ENCODE assay signal across 9 cellular contexts in the genomic region with DNA sequence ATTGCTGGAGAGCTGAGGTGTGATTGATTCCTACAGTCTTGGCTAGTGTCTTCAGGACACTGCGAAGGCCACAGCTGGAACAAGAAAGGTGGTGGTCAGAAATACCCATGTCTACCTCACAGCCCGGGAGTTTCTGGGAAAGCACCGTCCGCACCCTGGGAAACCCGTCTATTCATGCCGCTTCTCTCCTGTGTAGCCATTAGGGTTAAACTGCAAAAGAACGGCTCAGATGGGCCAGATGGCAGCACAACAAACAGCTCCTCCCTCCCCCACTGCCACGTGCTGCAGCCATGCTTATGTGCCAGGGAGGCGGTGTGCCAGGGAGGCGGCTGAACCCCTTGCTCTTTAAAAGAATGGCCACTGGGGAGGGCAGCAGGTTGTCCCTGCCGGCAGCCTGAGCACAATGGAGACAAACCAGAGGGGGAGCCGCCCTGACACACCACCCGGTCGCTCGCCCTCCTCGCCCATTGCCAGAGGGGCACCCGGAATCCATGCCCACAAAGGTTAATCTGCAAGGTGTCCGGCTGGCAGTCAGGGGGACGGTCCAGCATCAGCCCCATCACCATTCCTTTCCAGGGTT.
DNase-seq lines count a peak whose midpoint lies in the region; ATAC-seq, FAIRE-seq and TF ChIP-seq lines count a peak whose summit lies in the region.
"Had no signal": no experiment of that assay in that cellular context is flagged by ENCODE, and none has a peak within 500 bp of the region (broad histone marks: within the 10 kb centered on the region; RNA-seq: fewer than 3 reads in every experiment).

No MANE protein-coding gene starts in this region.

- DNase-seq in AG04450 (ENCODE audit: low read depth, low spot score) (no peak), GM19239 (ENCODE audit: insufficient read length, low spot score) (no peak), NCI-H82 (lab: John Stamatoyannopoulos, UW) (peak; percentile 85), brain microvascular endothelial cell (no peak), kidney (peak; percentile 84), spleen (peak; percentile 84), KBM-7 (no peak)

- H3K27ac ChIP-seq in AG04450 (ENCODE audit: low read depth, low read length) (no peak overlapping the region), brain microvascular endothelial cell (no peak overlapping the region), kidney (ENCODE audit: low read depth in 2 of 2, low read length in 2 of 2) (peak overlapping the region; percentile 7 to 51), spleen (peak overlapping the region in 6 of 8 donors; percentile 14 to 79 (median 62))

- POLR2A ChIA-PET in AG04450 (lab: Yijun Ruan, JAX) = no interaction called here

- no peaks in the 10 kb centered on the region for H3K36me3 ChIP-seq in brain microvascular endothelial cell (replicated peaks)
- H3K36me3 ChIP-seq in kidney (ENCODE audit: control insufficient read depth in 1 of 2, insufficient read depth in 2 of 2, low read length in 2 of 2) = no peaks in the 10 kb centered on the region
- H3K36me3 ChIP-seq in spleen = no peaks in the 10 kb centered on the region

- FAIRE-seq in GM19239 (lab: Jason Lieb, UNC) (peak; percentile 78), kidney (lab: Jason Lieb, UNC) (no peak)
- FAIRE-seq: islet of Langerhans had no signal

- H3K9me3 ChIP-seq in AG04450 (ENCODE audit: control insufficient read depth, insufficient read depth, low read length) (no peaks in the 10 kb centered on the region), kidney (ENCODE audit: control insufficient read depth in 1 of 2, low read length in 2 of 2) (no peaks in the 10 kb centered on the region), spleen (no peaks in the 10 kb centered on the region)

- TF ChIP-seq CTCF in AG04450 (IDR thresholded peaks at IDR 0.05; ENCODE audit: low read depth, low read length) (no peak), brain microvascular endothelial cell (IDR thresholded peaks at IDR 0.05; ENCODE audit: low read depth, low read length, missing control alignments) (no peak), kidney (IDR thresholded peaks at IDR 0.05; ENCODE audit: borderline replicate concordance, extremely low read depth, insufficient read depth) (no peak), spleen (IDR thresholded peaks at IDR 0.05 in 8 of 11, conservative IDR thresholded peaks at IDR 0.05 in 3 of 11) (peak in 1 of 11 experiments; percentile 8)

- CTCF ChIA-PET in AG04450 (lab: Charles Lee) = interaction anchor here (0.8 to 2.7 kb wide), 4 partner anchors 9 to 466 kb away, joined by 3 to 22 read pairs (median 3); no protein-coding TSS in a partner anchor

- ATAC-seq in HG02610 (IDR thresholded peaks at IDR 0.05; ENCODE audit: unreplicated experiment) = no peak

- H3K4me3 ChIP-seq in AG04450 (ENCODE audit: low read depth, low read length) (peak overlapping the region; percentile 56), brain microvascular endothelial cell (ENCODE audit: low read depth, low read length) (peak overlapping the region; percentile 56), kidney (ENCODE audit: low read length in 2 of 2) (peak overlapping the region; percentile 49 to 66), spleen (peak overlapping the region in 6 of 8 donors; percentile 6 to 60 (median 24))

- no peak for TF ChIP-seq POLR2A in spleen (IDR thresholded peaks at IDR 0.05)

- WGBS in spleen, 5 donors = 46 to 65% (median 50%) methylated on average over 14 to 19 of the region's 19 CpGs

- in situ Hi-C loops in brain microvascular endothelial cell (cut with HindIII; ENCODE audit: low pct_ligation_motif_present, low sequenced_read_pairs) = loop anchor here (25.0 kb wide), 1 partner anchor 230 kb away; no protein-coding TSS in a partner anchor
- in situ Hi-C loops in KBM-7 (cut with MboI; ENCODE audit: low pct_unique_long_range_greater_than_20kb, low sequenced_read_pairs) = loop anchor here (25.0 kb wide), 1 partner anchor 230 kb away; no protein-coding TSS in a partner anchor

- intact Hi-C loops in kidney (cut with DNase I) = no loop called here
- intact Hi-C loops in spleen (cut with DNase I; ENCODE audit: low total_unique reads) = no loop called here

- no peaks in the 10 kb centered on the region for H3K27me3 ChIP-seq in AG04450 (ENCODE audit: control insufficient read depth, insufficient read depth, low read length)
- H3K27me3 ChIP-seq in brain microvascular endothelial cell (replicated peaks) = no peaks in the 10 kb centered on the region
- no peaks in the 10 kb centered on the region for H3K27me3 ChIP-seq in spleen (replicated peaks in 1 of 7)

- H3K4me1 ChIP-seq in kidney (ENCODE audit: control insufficient read depth in 1 of 2, insufficient read depth in 1 of 2, low read depth in 1 of 2, low read length in 2 of 2) (peaks cover 15 to 21% of the 10 kb centered on the region in 2 donors), spleen (peaks cover 74 to 100% (median 92%) of the 10 kb centered on the region in 6 donors)

- no peak overlapping the region for H3K9ac ChIP-seq in kidney (ENCODE audit: low read length in 2 of 2)

Comparison
In these comparisons a context has a peak if more than half of its experiments do, and no peak if none do; other contexts are left out.
1. DNase-seq: peak in NCI-H82 (single experiment), kidney (single experiment) and spleen (single experiment); none in AG04450 (single experiment), GM19239 (single experiment), brain microvascular endothelial cell (single experiment) and KBM-7 (single experiment).
2. H3K27ac ChIP-seq: peak in kidney (2 of 2) and spleen (6 of 8); none in AG04450 (single experiment) and brain microvascular endothelial cell (single experiment).
3. Peak in every context shown above with its lines, with median percentiles within 50 percentile points of each other: H3K4me3 ChIP-seq.